ENCODE assay signal across 8 cellular contexts in genomic region chr3:164278550-164278949, GRCh38.
"Had no signal": no experiment of that assay in that cellular context is flagged by ENCODE, and none has a peak within 500 bp of the region (broad histone marks: within the 10 kb centered on the region; RNA-seq: fewer than 3 reads in every experiment).

No MANE protein-coding gene starts in this region.

- DNase-seq: IMR-90, KBM-7, KG1 had no signal

- H3K27ac Mint-ChIP-seq: IgD-negative memory B cell had no signal

- ATAC-seq: HepG2, K562 had no signal

- H3K36me3 Mint-ChIP-seq: IgD-negative memory B cell had no signal

- H3K27ac ChIP-seq: HL-60 had no signal

- FAIRE-seq: HepG2, HTR-8/SVneo, K562 had no signal

- H3K4me3 ChIP-seq: K562 had no signal

- H3K27me3 Mint-ChIP-seq: IgD-negative memory B cell had no signal

- H3K4me1 Mint-ChIP-seq: IgD-negative memory B cell had no signal
